In genomic region chr11:11582261-11582701, GRCh38 we compare ENCODE assay signal across 18 cellular contexts. TPM values are rescaled to one million over a fixed set of nuclear protein-coding genes. Genes with fewer than 3 reads are reported as not detected.
DNase-seq lines count a peak whose midpoint lies in the region; ATAC-seq and TF ChIP-seq lines count a peak whose summit lies in the region.
"Had no signal": no experiment of that assay in that cellular context is flagged by ENCODE, and none has a peak within 500 bp of the region (broad histone marks: within the 10 kb centered on the region; RNA-seq: fewer than 3 reads in every experiment).

No MANE protein-coding gene starts in this region.

- DNase-seq in C1 segment of cervical spinal cord (lab: John Stamatoyannopoulos, UW) = peak in 12 of 14 donors; percentile 38 to 76 (median 55)
- peak; percentile 6 for DNase-seq in neural crest cell (ENCODE audit: low read depth, low spot score)
- no peak for DNase-seq in stimulated activated effector memory CD8-positive, alpha-beta T cell treated with anti-CD3 and anti-CD28 coated beads, Interleukin-12 subunit alpha, Interleukin-12 subunit beta, amount 100 ng/mL, for 72 hours (ENCODE audit: low spot score in 2 of 2)
- no peak for DNase-seq in left lung
- DNase-seq in effector CD8-positive, alpha-beta T cell (lab: John Stamatoyannopoulos, UW) = no peak
- DNase-seq: activated CD8-positive, alpha-beta T cell treated with anti-CD3 and anti-CD28 coated beads for 36 hours; adrenal gland; Caco-2; colonic mucosa; immature natural killer cell; NCI-H1436; NCI-H526; PC-3; thyroid gland had no signal

- H3K27ac ChIP-seq in VCaP (peak overlapping the region; percentile 82), gastroesophageal sphincter (peak overlapping the region in 3 of 4 donors; percentile 23 to 56 (median 42)), left lung (peak overlapping the region in 1 of 2 donors; percentile 19)
- H3K27ac ChIP-seq: adrenal gland, colonic mucosa, KMS-11 had no signal

- H3K9me3 Mint-ChIP-seq in neural crest cell = no peaks in the 10 kb centered on the region
- H3K9me3 Mint-ChIP-seq in stimulated activated effector memory CD8-positive, alpha-beta T cell treated with anti-CD3 and anti-CD28 coated beads, Interleukin-12 subunit alpha, Interleukin-12 subunit beta, amount 100 ng/mL, for 72 hours = no peaks in the 10 kb centered on the region
- H3K9me3 Mint-ChIP-seq: activated CD8-positive, alpha-beta T cell treated with anti-CD3 and anti-CD28 coated beads for 36 hours; immature natural killer cell had no signal

- intact Hi-C loops in left lung (cut with DNase I) = no loop called here

- H3K4me1 ChIP-seq in gastroesophageal sphincter (peaks cover 0 to 83% (median 17%) of the 10 kb centered on the region in 3 donors), left lung (peaks cover 31 to 48% of the 10 kb centered on the region in 2 donors)
- H3K4me1 ChIP-seq: Caco-2, colonic mucosa had no signal

- TF ChIP-seq CTCF in VCaP (conservative IDR thresholded peaks at IDR 0.05) = no peak
- no peak for TF ChIP-seq CTCF in gastroesophageal sphincter (IDR thresholded peaks at IDR 0.05)
- no peak for TF ChIP-seq CTCF in neural crest cell (conservative IDR thresholded peaks at IDR 0.05)
- no peak for TF ChIP-seq CTCF in left lung (IDR thresholded peaks at IDR 0.05)

- no peak overlapping the region for H3K4me3 Mint-ChIP-seq in neural crest cell
- H3K4me3 Mint-ChIP-seq in stimulated activated effector memory CD8-positive, alpha-beta T cell treated with anti-CD3 and anti-CD28 coated beads, Interleukin-12 subunit alpha, Interleukin-12 subunit beta, amount 100 ng/mL, for 72 hours = no peak overlapping the region
- H3K4me3 Mint-ChIP-seq: activated CD8-positive, alpha-beta T cell treated with anti-CD3 and anti-CD28 coated beads for 36 hours; immature natural killer cell had no signal

- H3K9me3 ChIP-seq in gastroesophageal sphincter = no peaks in the 10 kb centered on the region
- H3K9me3 ChIP-seq in left lung = no peaks in the 10 kb centered on the region
- H3K9me3 ChIP-seq: adrenal gland, Caco-2, colonic mucosa, thyroid gland had no signal

- 68 to 73% methylated on average over 3 to 4 of the region's 4 CpGs for WGBS in gastroesophageal sphincter (ENCODE audit: low coverage in 1 of 2), 2 donors

- no peaks in the 10 kb centered on the region for H3K27me3 Mint-ChIP-seq in neural crest cell (ENCODE audit: low read depth)
- H3K27me3 Mint-ChIP-seq: activated CD8-positive, alpha-beta T cell treated with anti-CD3 and anti-CD28 coated beads for 36 hours had no signal

- TF ChIP-seq POLR2A in gastroesophageal sphincter (IDR thresholded peaks at IDR 0.05) = no peak

- H3K36me3 Mint-ChIP-seq in neural crest cell (ENCODE audit: low read depth) = no peaks in the 10 kb centered on the region
- H3K36me3 Mint-ChIP-seq in stimulated activated effector memory CD8-positive, alpha-beta T cell treated with anti-CD3 and anti-CD28 coated beads, Interleukin-12 subunit alpha, Interleukin-12 subunit beta, amount 100 ng/mL, for 72 hours = no peaks in the 10 kb centered on the region
- H3K36me3 Mint-ChIP-seq: immature natural killer cell had no signal

- H3K27ac Mint-ChIP-seq in neural crest cell (ENCODE audit: unreplicated experiment) = peak overlapping the region; percentile 21
- no peak overlapping the region for H3K27ac Mint-ChIP-seq in stimulated activated effector memory CD8-positive, alpha-beta T cell treated with anti-CD3 and anti-CD28 coated beads, Interleukin-12 subunit alpha, Interleukin-12 subunit beta, amount 100 ng/mL, for 72 hours
- H3K27ac Mint-ChIP-seq: activated CD8-positive, alpha-beta T cell treated with anti-CD3 and anti-CD28 coated beads for 36 hours had no signal

- peaks cover 49% of the 10 kb centered on the region for H3K4me1 Mint-ChIP-seq in neural crest cell
- no peaks in the 10 kb centered on the region for H3K4me1 Mint-ChIP-seq in stimulated activated effector memory CD8-positive, alpha-beta T cell treated with anti-CD3 and anti-CD28 coated beads, Interleukin-12 subunit alpha, Interleukin-12 subunit beta, amount 100 ng/mL, for 72 hours

- H3K4me3 ChIP-seq in gastroesophageal sphincter (no peak overlapping the region), left lung (no peak overlapping the region)
- H3K4me3 ChIP-seq: adrenal gland, colonic mucosa, thyroid gland had no signal

- ATAC-seq in gastroesophageal sphincter = no peak
- ATAC-seq in HG02610 (IDR thresholded peaks at IDR 0.05; ENCODE audit: unreplicated experiment) = no peak
- ATAC-seq in stimulated activated effector memory CD8-positive, alpha-beta T cell treated with anti-CD3 and anti-CD28 coated beads, Interleukin-12 subunit alpha, Interleukin-12 subunit beta, amount 100 ng/mL, for 72 hours = no peak
- no peak for ATAC-seq in left lung
- ATAC-seq: activated CD8-positive, alpha-beta T cell treated with anti-CD3 and anti-CD28 coated beads for 36 hours; PC-3 had no signal

- no peaks in the 10 kb centered on the region for H3K36me3 ChIP-seq in gastroesophageal sphincter
- H3K36me3 ChIP-seq in left lung = no peaks in the 10 kb centered on the region
- H3K36me3 ChIP-seq: adrenal gland, colonic mucosa, thyroid gland had no signal

- H3K27me3 ChIP-seq in gastroesophageal sphincter (no peaks in the 10 kb centered on the region), left lung (no peaks in the 10 kb centered on the region)
- H3K27me3 ChIP-seq: colonic mucosa, thyroid gland had no signal

- TF ChIP-seq EP300 in gastroesophageal sphincter (IDR thresholded peaks at IDR 0.05) = no peak

RNA-seq across cellular contexts. Expression of gene GALNT18, which starts 39.5 kb away (rescaled TPM):
- total RNA-seq in gastroesophageal sphincter = 10 to 100 TPM; 16.0 to 65.6 (median 35.2) TPM
- total RNA-seq in neural crest cell = 2.5 and 2.8 TPM in 2 replicates
- total RNA-seq in left lung = 10 to 100 TPM; 39.3 to 42.6 TPM

Comparison
In these comparisons a context has a peak if more than half of its experiments do, and no peak if none do; other contexts are left out.
1. DNase-seq: peak in C1 segment of cervical spinal cord (12 of 14) and neural crest cell (single experiment); none in stimulated activated effector memory CD8-positive, alpha-beta T cell treated with anti-CD3 and anti-CD28 coated beads, Interleukin-12 subunit alpha, Interleukin-12 subunit beta, amount 100 ng/mL, for 72 hours (0 of 2), left lung (0 of 2) and effector CD8-positive, alpha-beta T cell (single experiment).